1 cellular context compared by ENCODE assay signal in genomic region chr7:71442492-71443196, GRCh38.
TF ChIP-seq lines count a peak whose summit lies in the region.

No MANE protein-coding gene starts in this region.

TF ChIP-seq in H1, 55 proteins besides CTCF, POLR2A, EP300 and RAD21:
- no peak for TF ChIP-seq GABPA (IDR thresholded peaks at IDR 0.05; ENCODE audit: borderline replicate concordance, insufficient read depth, low read length)
- no peak for TF ChIP-seq PHF8 (conservative IDR thresholded peaks at IDR 0.05; ENCODE audit: low read depth, low read length)
- no peak for TF ChIP-seq CREB1 (IDR thresholded peaks at IDR 0.05)
- no peak for TF ChIP-seq KDM5A (IDR thresholded peaks at IDR 0.05; ENCODE audit: low read length)
- TF ChIP-seq TEAD4 (IDR thresholded peaks at IDR 0.05; ENCODE audit: low read depth, low read length), result no peak
- TF ChIP-seq POU5F1 (IDR thresholded peaks at IDR 0.05; ENCODE audit: low read depth, low read length), result no peak
- no peak for TF ChIP-seq BACH1 (IDR thresholded peaks at IDR 0.05; ENCODE audit: low read length)
- no peak for TF ChIP-seq CHD1 (IDR thresholded peaks at IDR 0.05; ENCODE audit: low read depth, low read length)
- TF ChIP-seq ATF3 (IDR thresholded peaks at IDR 0.05; ENCODE audit: insufficient read depth, low read depth, low read length), result no peak
- no peak for TF ChIP-seq POLR2AphosphoS5 (IDR thresholded peaks at IDR 0.05; ENCODE audit: low read depth, low read length)
- no peak for TF ChIP-seq MAFK (IDR thresholded peaks at IDR 0.05; ENCODE audit: low read depth, low read length)
- no peak for TF ChIP-seq MAX (IDR thresholded peaks at IDR 0.05)
